In genomic region chr5:41983284-41983683, GRCh38 we compare ENCODE assay signal across 27 cellular contexts.
"Had no signal": no experiment of that assay in that cellular context is flagged by ENCODE, and none has a peak within 500 bp of the region (broad histone marks: within the 10 kb centered on the region; RNA-seq: fewer than 3 reads in every experiment).

No MANE protein-coding gene starts in this region.

- H3K9me3 ChIP-seq: stomach, suprapubic skin, testis, thoracic aorta, thyroid gland, tibial artery, transverse colon, upper lobe of left lung, upper lobe of right lung, uterus, vagina had no signal

- H3K4me3 ChIP-seq: stomach, suprapubic skin, testis, thoracic aorta, thyroid gland, tibial artery, tibial nerve, transverse colon, upper lobe of left lung, upper lobe of right lung, uterus, vagina had no signal

- H3K27me3 ChIP-seq: stomach, suprapubic skin, testis, thyroid gland, tibial artery, tibial nerve, transverse colon, upper lobe of left lung, upper lobe of right lung, uterus, vagina had no signal

- H3K27ac ChIP-seq: stomach, suprapubic skin, testis, thoracic aorta, thyroid gland, tibial artery, tibial nerve, transverse colon, upper lobe of left lung, upper lobe of right lung, uterus, vagina had no signal

- H3K36me3 ChIP-seq: stomach, suprapubic skin, thoracic aorta, thyroid gland, tibial artery, tibial nerve, transverse colon, upper lobe of left lung, upper lobe of right lung, uterus, vagina had no signal

- ATAC-seq: stimulated activated effector memory CD8-positive, alpha-beta T cell treated with anti-CD3 and anti-CD28 coated beads, Interleukin-12 subunit alpha, Interleukin-12 subunit beta, amount 100 ng/mL, for 72 hours; stimulated activated memory B cell treated with anti-CD40 and anti-IgM and Interleukin-4, amounts not matched to agents 10 μg/mL and 1 μg/mL and 100 μg/mL, for 72 hours; stimulated activated naive B cell treated with anti-CD40 and anti-IgM and Interleukin-4, amounts not matched to agents 10 μg/mL and 1 μg/mL and 100 μg/mL, for 72 hours; stimulated activated naive CD8-positive, alpha-beta T cell treated with anti-CD3 and anti-CD28 coated beads, Interleukin-15, amount 100 ng/mL, for 72 hours; stimulated activated naive CD8-positive, alpha-beta T cell treated with anti-CD3 and anti-CD28 coated beads, Interleukin-15, Interleukin-2, amounts not matched to agents 100 U/mL and 50 U/mL, for 24 hours; upper lobe of right lung had no signal

- H3K4me1 ChIP-seq: stomach, suprapubic skin, testis, thyroid gland, tibial artery, tibial nerve, transverse colon, upper lobe of left lung, upper lobe of right lung, uterus had no signal

- DNase-seq: stimulated activated CD4-positive, alpha-beta T cell treated with anti-CD3 and anti-CD28 coated beads, Interleukin-2, amount 100 ng/mL, for 48 hours; stimulated activated CD4-positive, alpha-beta T cell treated with anti-CD3 and anti-CD28 coated beads, Interleukin-4, amount 100 ng/mL, for 1 hour; stimulated activated CD4-positive, alpha-beta T cell treated with anti-CD3 and anti-CD28 coated beads, Interleukin-4, amount 100 ng/mL, for 24 hours; stimulated activated CD4-positive, alpha-beta T cell treated with anti-CD3 and anti-CD28 coated beads, Interleukin-4, amount 100 ng/mL, for 4 hours; stimulated activated CD8-positive, alpha-beta memory T cell treated with anti-CD3 and anti-CD28 coated beads, Interleukin-4, amount 100 ng/mL, for 48 hours; stimulated activated naive B cell treated with anti-CD40 and anti-IgM and Interleukin-4, amounts not matched to agents 10 μg/mL and 1 μg/mL and 100 μg/mL, for 72 hours; stimulated activated naive CD4-positive, alpha-beta T cell; stimulated activated naive CD4-positive, alpha-beta T cell treated with Interleukin-2 at 50 U/mL for 16 hours; stimulated activated naive CD8-positive, alpha-beta T cell treated with anti-CD3 and anti-CD28 coated beads, Interleukin-15, amount 100 ng/mL, for 72 hours; stimulated activated naive CD8-positive, alpha-beta T cell treated with anti-CD3 and anti-CD28 coated beads, Interleukin-15, Interleukin-2, amounts not matched to agents 100 U/mL and 50 U/mL, for 24 hours; stomach; substantia nigra; testis; thyroid gland; tibial artery; transverse colon; trophoblast cell; upper lobe of left lung; upper lobe of right lung; uterus had no signal

- FAIRE-seq: urothelium cell line had no signal
